Comparison of ENCODE assay signal across 8 cellular contexts in the genomic region with DNA sequence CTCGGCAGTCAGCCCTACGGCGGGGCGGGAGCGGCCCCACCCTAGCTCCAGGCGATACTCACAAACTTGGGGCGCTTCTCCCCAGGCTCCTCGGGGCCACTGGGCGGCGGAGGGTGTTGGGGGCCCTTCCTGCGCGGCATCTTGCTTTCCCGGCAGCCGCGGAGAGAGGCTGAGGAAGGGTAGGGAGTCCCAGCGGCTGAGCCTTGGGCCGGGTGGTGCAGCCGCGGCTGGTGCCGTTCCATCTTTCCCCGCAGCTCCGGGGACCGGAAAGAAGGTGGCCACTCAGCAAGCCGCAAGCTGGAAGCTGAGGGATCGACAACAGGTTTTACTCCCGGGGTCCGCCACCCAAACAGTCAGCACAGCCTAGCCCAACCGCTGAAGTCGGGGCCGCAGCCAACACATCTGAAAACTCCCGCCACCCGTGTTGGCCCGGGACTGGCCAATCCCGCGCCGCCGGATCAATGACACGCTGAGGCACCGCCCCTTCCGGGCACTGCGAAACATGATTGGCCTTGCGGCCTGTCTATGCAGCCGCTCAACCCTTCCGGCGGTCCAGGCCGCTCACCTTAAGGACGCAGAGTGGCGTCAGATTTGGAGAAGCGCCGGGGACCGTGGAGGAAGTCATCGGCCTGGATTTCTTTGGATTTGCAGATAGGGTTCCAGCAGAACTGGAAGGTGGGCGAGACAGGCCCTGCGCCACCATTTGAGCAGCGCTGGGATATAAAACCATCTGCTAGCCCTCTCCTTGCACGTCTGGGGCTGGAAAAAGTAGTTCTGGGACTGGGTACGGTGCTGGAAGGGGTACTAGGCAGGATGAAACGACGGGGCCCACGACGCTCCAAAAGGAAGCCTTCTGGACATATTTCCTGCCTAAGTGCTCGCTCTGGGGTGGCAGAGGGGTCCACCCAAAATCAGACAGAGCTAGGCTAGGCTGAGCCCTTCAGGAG. TPM values are rescaled to one million over a fixed set of nuclear protein-coding genes. Genes with fewer than 3 reads are reported as not detected.
DNase-seq lines count a peak whose midpoint lies in the region; ATAC-seq and TF ChIP-seq lines count a peak whose summit lies in the region.

A gene with protein sequence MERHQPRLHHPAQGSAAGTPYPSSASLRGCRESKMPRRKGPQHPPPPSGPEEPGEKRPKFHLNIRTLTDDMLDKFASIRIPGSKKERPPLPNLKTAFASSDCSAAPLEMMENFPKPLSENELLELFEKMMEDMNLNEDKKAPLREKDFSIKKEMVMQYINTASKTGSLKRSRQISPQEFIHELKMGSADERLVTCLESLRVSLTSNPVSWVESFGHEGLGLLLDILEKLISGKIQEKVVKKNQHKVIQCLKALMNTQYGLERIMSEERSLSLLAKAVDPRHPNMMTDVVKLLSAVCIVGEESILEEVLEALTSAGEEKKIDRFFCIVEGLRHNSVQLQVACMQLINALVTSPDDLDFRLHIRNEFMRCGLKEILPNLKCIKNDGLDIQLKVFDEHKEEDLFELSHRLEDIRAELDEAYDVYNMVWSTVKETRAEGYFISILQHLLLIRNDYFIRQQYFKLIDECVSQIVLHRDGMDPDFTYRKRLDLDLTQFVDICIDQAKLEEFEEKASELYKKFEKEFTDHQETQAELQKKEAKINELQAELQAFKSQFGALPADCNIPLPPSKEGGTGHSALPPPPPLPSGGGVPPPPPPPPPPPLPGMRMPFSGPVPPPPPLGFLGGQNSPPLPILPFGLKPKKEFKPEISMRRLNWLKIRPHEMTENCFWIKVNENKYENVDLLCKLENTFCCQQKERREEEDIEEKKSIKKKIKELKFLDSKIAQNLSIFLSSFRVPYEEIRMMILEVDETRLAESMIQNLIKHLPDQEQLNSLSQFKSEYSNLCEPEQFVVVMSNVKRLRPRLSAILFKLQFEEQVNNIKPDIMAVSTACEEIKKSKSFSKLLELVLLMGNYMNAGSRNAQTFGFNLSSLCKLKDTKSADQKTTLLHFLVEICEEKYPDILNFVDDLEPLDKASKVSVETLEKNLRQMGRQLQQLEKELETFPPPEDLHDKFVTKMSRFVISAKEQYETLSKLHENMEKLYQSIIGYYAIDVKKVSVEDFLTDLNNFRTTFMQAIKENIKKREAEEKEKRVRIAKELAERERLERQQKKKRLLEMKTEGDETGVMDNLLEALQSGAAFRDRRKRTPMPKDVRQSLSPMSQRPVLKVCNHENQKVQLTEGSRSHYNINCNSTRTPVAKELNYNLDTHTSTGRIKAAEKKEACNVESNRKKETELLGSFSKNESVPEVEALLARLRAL (minus strand): TSS at position 404 of the 947 bp plus-strand sequence. CDS start 162 bp downstream, at position 242.

- no peak for TF ChIP-seq CTCF in right atrium auricular region (IDR thresholded peaks at IDR 0.05)
- no peak for TF ChIP-seq CTCF in vagina (IDR thresholded peaks at IDR 0.05)

- peak within 1 kb of the TSS; percentile 60 to 70 for H3K4me3 ChIP-seq in right atrium auricular region
- peak within 1 kb of the TSS; percentile 68 to 70 for H3K4me3 ChIP-seq in vagina

- H3K27me3 ChIP-seq in right atrium auricular region: no peaks in the 10 kb centered on the region
- H3K27me3 ChIP-seq in vagina: no peaks in the 10 kb centered on the region

- intact Hi-C loops in T-helper 2 cell treated with Interferon-gamma antibody and Interleukin-4, amounts not matched to agents 100 ng/mL and 5 ng/mL, for 36 hours (cut with micrococcal nuclease): loop anchor here (1.0 to 2.0 kb wide), 2 partner anchors 145 to 233 kb away; no protein-coding TSS in a partner anchor
- intact Hi-C loops in vagina (cut with DNase I): no loop called here

- TF ChIP-seq POLR2A in vagina (IDR thresholded peaks at IDR 0.05): peak in 1 of 2 donors; percentile 36

- H3K27ac ChIP-seq in right atrium auricular region: peak within 1 kb of the TSS; percentile 91 to 93
- H3K27ac ChIP-seq in vagina: peak within 1 kb of the TSS; percentile 88

- H3K4me1 ChIP-seq in right atrium auricular region (peaks cover 0 to 24% of the 10 kb centered on the region in 2 donors), vagina (peaks cover 13% of the 10 kb centered on the region)

- peak; percentile 99 for ATAC-seq in GM18499 (IDR thresholded peaks at IDR 0.05; ENCODE audit: insufficient read depth, unreplicated experiment)
- peak; percentile 100 for ATAC-seq in HG02943 (IDR thresholded peaks at IDR 0.05; ENCODE audit: low read depth, unreplicated experiment)

- H3K9me3 ChIP-seq in right atrium auricular region (no peaks in the 10 kb centered on the region), vagina (no peaks in the 10 kb centered on the region)

- H3K36me3 ChIP-seq in right atrium auricular region (no peaks in the 10 kb centered on the region), vagina (no peaks in the 10 kb centered on the region)

- DNase-seq in NCI-H187 treated with DMSO at 0.1 percent for 48 hours (lab: John Stamatoyannopoulos, UW): peak; percentile 49
- DNase-seq in anterior cingulate cortex (lab: John Stamatoyannopoulos, UW): peak; percentile 58 to 98 (median 92)
- peak; percentile 96 for DNase-seq in right atrium auricular region (ENCODE audit: low spot score)
- DNase-seq in pulmonary artery endothelial cell (ENCODE audit: low read depth, low spot score): peak; percentile 75
- peak in 1 of 2 donors; percentile 94 for DNase-seq in vagina (ENCODE audit: extremely low spot score in 2 of 2)

RNA-seq across cellular contexts. Expression of the gene that starts here (rescaled TPM):
- total RNA-seq in T-helper 2 cell treated with Interferon-gamma antibody and Interleukin-4, amounts not matched to agents 100 ng/mL and 5 ng/mL, for 36 hours: 24.1 and 24.2 TPM in 2 replicates
- total RNA-seq in right atrium auricular region: 1 to 10 TPM in 1 of 2 donors, under 1 TPM in 1; 0.35 to 1.1 TPM
- 12.7 and 16.1 TPM in 2 replicates for total RNA-seq in pulmonary artery endothelial cell
- 1.2 TPM for total RNA-seq in vagina
